ENCODE assay signal across 8 cellular contexts in genomic region chr9:35553670-35554543, GRCh38. TPM values are rescaled to one million over a fixed set of nuclear protein-coding genes. Genes with fewer than 3 reads are reported as not detected.
DNase-seq lines count a peak whose midpoint lies in the region; ATAC-seq and TF ChIP-seq lines count a peak whose summit lies in the region.

No MANE protein-coding gene starts in this region.

- no peak overlapping the region for H3K4me3 ChIP-seq in choroid plexus epithelial cell (ENCODE audit: low read depth, low read length)
- H3K4me3 ChIP-seq in left lung: no peak overlapping the region

- DNase-seq in ELF-1 (ENCODE audit: low read depth, low spot score): peak; percentile 79
- peak; percentile 89 for DNase-seq in choroid plexus epithelial cell (ENCODE audit: low read depth)
- DNase-seq in left lung: peak in 1 of 2 donors; percentile 74
- DNase-seq in stimulated activated CD4-positive, alpha-beta T cell treated with anti-CD3 and anti-CD28 coated beads, Interleukin-4, amount 100 ng/mL, for 1 hour: peak; percentile 15

- TF ChIP-seq CTCF in LNCAP (IDR thresholded peaks at IDR 0.05): peak; percentile 69
- peak; percentile 96 for TF ChIP-seq CTCF in choroid plexus epithelial cell (conservative IDR thresholded peaks at IDR 0.05; ENCODE audit: low read depth, low read length)
- TF ChIP-seq CTCF in left lung (IDR thresholded peaks at IDR 0.05): peak; percentile 73 to 77

- peaks cover 0 to 41% of the 10 kb centered on the region in 2 donors for H3K36me3 ChIP-seq in left lung

- H3K4me1 ChIP-seq in left lung: peaks cover 0 to 19% of the 10 kb centered on the region in 2 donors

- H3K9me3 ChIP-seq in left lung: no peaks in the 10 kb centered on the region

- intact Hi-C loops in left lung (cut with DNase I): loop anchor here (5.0 to 10.0 kb wide), 2 partner anchors 62 to 69 kb away; partner anchors contain the start of gene RUSC2 (in 1 of the 2)

- peak; percentile 94 for ATAC-seq in SK-N-SH treated with all-trans-retinoic acid at 6 μM for 48 hours
- peak; percentile 96 for ATAC-seq in left lung
- no peak for ATAC-seq in GM18498 (IDR thresholded peaks at IDR 0.05; ENCODE audit: unreplicated experiment)
- no peak for ATAC-seq in HG03520 (IDR thresholded peaks at IDR 0.05; ENCODE audit: unreplicated experiment)

- H3K27me3 ChIP-seq in left lung: no peaks in the 10 kb centered on the region

- H3K27ac ChIP-seq in left lung: peak overlapping the region in 1 of 2 donors; percentile 6

TF ChIP-seq in SK-N-SH treated with all-trans-retinoic acid at 6 μM for 48 hours, 23 proteins besides CTCF, POLR2A, EP300 and RAD21:
- TF ChIP-seq ZFP3 (CRISPR knock-in tag; IDR thresholded peaks at IDR 0.05) (no peak), CSRNP3 (CRISPR knock-in tag; IDR thresholded peaks at IDR 0.05) (no peak), ZFP30 (CRISPR knock-in tag; IDR thresholded peaks at IDR 0.05) (no peak), TCF4 (CRISPR knock-in tag; IDR thresholded peaks at IDR 0.05; ENCODE audit: borderline replicate concordance) (no peak)

RNA-seq across cellular contexts. Expression of gene TESK1, which starts 51.2 kb away (rescaled TPM):
- total RNA-seq in left lung: 10 to 100 TPM; 40.6 to 44.6 TPM

Comparison
In these comparisons a context has a peak if more than half of its experiments do, and no peak if none do; other contexts are left out.
1. ATAC-seq: peak in SK-N-SH treated with all-trans-retinoic acid at 6 μM for 48 hours (single experiment) and left lung (single experiment); none in GM18498 (single experiment) and HG03520 (single experiment).
2. Peak in every context shown above with its lines, with median percentiles within 50 percentile points of each other: CTCF ChIP-seq.